In genomic region chr1:162130308-162130707, GRCh38 we compare ENCODE assay signal across 23 cellular contexts.
A peak's percentile ranks its signal among the peaks of the same experiment; 100 is the strongest.
DNase-seq lines count a peak whose midpoint lies in the region; ATAC-seq, FAIRE-seq and TF ChIP-seq lines count a peak whose summit lies in the region.
"Had no signal": no experiment of that assay in that cellular context is flagged by ENCODE, and none has a peak within 500 bp of the region (broad histone marks: within the 10 kb centered on the region; RNA-seq: fewer than 3 reads in every experiment).

No MANE protein-coding gene starts in this region.

- H3K18ac ChIP-seq in neuronal stem cell (ENCODE audit: low read length) = no peak overlapping the region

- ATAC-seq in left ventricle myocardium superior = peak; percentile 64
- ATAC-seq in right cardiac atrium = no peak
- no peak for ATAC-seq in Panc1
- no peak for ATAC-seq in HepG2
- ATAC-seq in HG02870 (IDR thresholded peaks at IDR 0.05; ENCODE audit: unreplicated experiment) = no peak

- CTCF ChIA-PET in Panc1 (lab: Charles Lee) = no interaction called here
- CTCF ChIA-PET in HepG2 (lab: Yijun Ruan, JAX; ENCODE audit: low intra/inter-chr PET ratio, low total read pairs) = no interaction called here

- H3K79me1 ChIP-seq in neuronal stem cell (ENCODE audit: low read depth, low read length) = no peaks in the 10 kb centered on the region

- no peak overlapping the region for H2BK120ac ChIP-seq in neuronal stem cell (ENCODE audit: low read depth, low read length)

- H2BK12ac ChIP-seq in neuronal stem cell (ENCODE audit: low read length) = no peak overlapping the region

- H3K14ac ChIP-seq in neuronal stem cell (ENCODE audit: low read length) = no peak overlapping the region

- TF ChIP-seq RAD21 in HepG2 (CRISPR knock-in tag; IDR thresholded peaks at IDR 0.05) = no peak

- BruUV-seq in Panc1 (replicated peaks; lab: Mats Ljungman, UMichigan) (no TSS peak), HepG2 (replicated peaks; lab: Mats Ljungman, UMichigan) (no TSS peak)

- H3K27me3 ChIP-seq in right cardiac atrium (ENCODE audit: control insufficient read depth, insufficient read depth) = no peaks in the 10 kb centered on the region
- H3K27me3 ChIP-seq in Panc1 (ENCODE audit: control insufficient read depth, insufficient read depth, low read length) = no peaks in the 10 kb centered on the region
- no peaks in the 10 kb centered on the region for H3K27me3 ChIP-seq in HepG2 (ENCODE audit: control insufficient read depth in 1 of 2, insufficient read depth in 2 of 2, low read length in 2 of 2)
- H3K27me3 ChIP-seq in neuronal stem cell (ENCODE audit: control insufficient read depth in 3 of 3, insufficient read depth in 3 of 3, low read depth in 1 of 3, low read length in 3 of 3) = no peaks in the 10 kb centered on the region
- H3K27me3 ChIP-seq: BE2C; BLaER1 treated with 17β-estradiol and CSF1 and Interleukin-3, amounts not matched to agents 10 nM and 100 nM had no signal

- intact Hi-C loops in left ventricle myocardium superior (cut with micrococcal nuclease) = no loop called here
- intact Hi-C loops in right cardiac atrium (cut with DNase I) = no loop called here
- intact Hi-C loops in Panc1 (cut with micrococcal nuclease; ENCODE audit: unreplicated experiment) = loop anchor here (5.0 kb wide), 1 partner anchor 58 kb away; no protein-coding TSS in a partner anchor
- intact Hi-C loops in HepG2 (cut with micrococcal nuclease; ENCODE audit: unreplicated experiment) = loop anchor here (5.0 kb wide), 2 partner anchors 67 to 107 kb away; no protein-coding TSS in a partner anchor

- H3K36me3 ChIP-seq in Panc1 (ENCODE audit: control insufficient read depth, insufficient read depth, low read length) (no peaks in the 10 kb centered on the region), HepG2 (replicated peaks in 1 of 2; ENCODE audit: control insufficient read depth in 1 of 2, insufficient read depth in 2 of 2, low read length in 2 of 2) (no peaks in the 10 kb centered on the region), neuronal stem cell (replicated peaks in 1 of 2; ENCODE audit: control insufficient read depth in 2 of 2, insufficient read depth in 2 of 2, low read length in 2 of 2) (no peaks in the 10 kb centered on the region)
- H3K36me3 ChIP-seq: BE2C; BLaER1 treated with 17β-estradiol and CSF1 and Interleukin-3, amounts not matched to agents 10 nM and 100 nM had no signal

- H3K4me3 ChIP-seq in right cardiac atrium (ENCODE audit: low read length) (no peak overlapping the region), Panc1 (ENCODE audit: low read depth in 2 of 2, low read length in 2 of 2) (no peak overlapping the region), HepG2 (replicated peaks in 1 of 3; ENCODE audit: insufficient read depth in 1 of 3, low read depth in 2 of 3, low read length in 3 of 3) (no peak overlapping the region), neuronal stem cell (ENCODE audit: low read length in 2 of 2) (no peak overlapping the region)
- H3K4me3 ChIP-seq: BLaER1 treated with 17β-estradiol and CSF1 and Interleukin-3, amounts not matched to agents 10 nM and 100 nM had no signal

- H3K23ac ChIP-seq in neuronal stem cell (ENCODE audit: low read depth, low read length, poor library complexity) = no peak overlapping the region

- H3K4me2 ChIP-seq in HepG2 (ENCODE audit: low read depth, low read length) (no peak overlapping the region), neuronal stem cell (ENCODE audit: insufficient read depth, low read length, poor library complexity, severe bottlenecking) (no peak overlapping the region)
- H3K4me2 ChIP-seq: BLaER1 treated with 17β-estradiol and CSF1 and Interleukin-3, amounts not matched to agents 10 nM and 100 nM had no signal

- H3K9ac ChIP-seq in HepG2 (ENCODE audit: insufficient read depth, low read depth, low read length) (no peak overlapping the region), neuronal stem cell (ENCODE audit: low read depth, low read length, poor library complexity) (no peak overlapping the region)
- H3K9ac ChIP-seq: BLaER1 treated with 17β-estradiol and CSF1 and Interleukin-3, amounts not matched to agents 10 nM and 100 nM had no signal

- no peaks in the 10 kb centered on the region for H3K9me3 ChIP-seq in right cardiac atrium (ENCODE audit: control insufficient read depth, low read length)
- H3K9me3 ChIP-seq in Panc1 (ENCODE audit: control insufficient read depth, insufficient read depth, low read depth, low read length) = no peaks in the 10 kb centered on the region
- no peaks in the 10 kb centered on the region for H3K9me3 ChIP-seq in HepG2 (ENCODE audit: low read length)
- peaks cover 0 to 3% of the 10 kb centered on the region in 2 donors for H3K9me3 ChIP-seq in neuronal stem cell (replicated peaks in 1 of 2; ENCODE audit: control insufficient read depth in 2 of 2, insufficient read depth in 1 of 2, low read depth in 1 of 2, low read length in 2 of 2)
- H3K9me3 ChIP-seq: BE2C had no signal

- no peak for TF ChIP-seq POLR2A in HepG2 (IDR thresholded peaks at IDR 0.05; ENCODE audit: insufficient read depth in 1 of 2, low read depth in 2 of 2, low read length in 2 of 2)

- in situ Hi-C loops in Panc1 (cut with HindIII; ENCODE audit: low pct_unique_long_range_greater_than_20kb, low sequenced_read_pairs) (no loop called here), HepG2 (cut with HindIII; ENCODE audit: extremely low pct_ligation_motif_present, low pct_unique_long_range_greater_than_20kb) (no loop called here)

- TF ChIP-seq EP300 in HepG2 (IDR thresholded peaks at IDR 0.05; ENCODE audit: low read depth in 2 of 2, low read length in 2 of 2) = no peak
- TF ChIP-seq EP300 in HepG2 (CRISPR knock-in tag; IDR thresholded peaks at IDR 0.05; ENCODE audit: borderline replicate concordance) = no peak

- no peak overlapping the region for H2BK15ac ChIP-seq in neuronal stem cell (ENCODE audit: low read length)

- H3K27ac ChIP-seq in right cardiac atrium (ENCODE audit: low read length) = no peak overlapping the region
- peak overlapping the region; percentile 99 for H3K27ac ChIP-seq in Panc1 (ENCODE audit: low read length)
- peak overlapping the region; percentile 93 for H3K27ac ChIP-seq in HepG2 (ENCODE audit: extremely low read length, insufficient read depth, low read length)
- H3K27ac ChIP-seq in neuronal stem cell (replicated peaks; ENCODE audit: low read length) = no peak overlapping the region
- H3K27ac ChIP-seq: BLaER1 treated with 17β-estradiol and CSF1 and Interleukin-3, amounts not matched to agents 10 nM and 100 nM had no signal

- H4K91ac ChIP-seq in neuronal stem cell (ENCODE audit: low read depth, low read length, poor library complexity) = no peak overlapping the region

- H2AK5ac ChIP-seq in neuronal stem cell (ENCODE audit: low read depth, low read length) = no peak overlapping the region

- H3K4me1 ChIP-seq in right cardiac atrium (ENCODE audit: control insufficient read depth, insufficient read depth, low read length) = peaks cover 13% of the 10 kb centered on the region
- peaks cover 81% of the 10 kb centered on the region for H3K4me1 ChIP-seq in Panc1 (ENCODE audit: control insufficient read depth, insufficient read depth, low read length)
- peaks cover 79% of the 10 kb centered on the region for H3K4me1 ChIP-seq in HepG2 (ENCODE audit: insufficient read depth, low read length)
- H3K4me1 ChIP-seq in neuronal stem cell (ENCODE audit: control insufficient read depth in 2 of 2, insufficient read depth in 1 of 2, low read depth in 1 of 2, low read length in 2 of 2) = peaks cover 3 to 5% of the 10 kb centered on the region in 2 donors

- FAIRE-seq in HepG2 (lab: Jason Lieb, UNC) = no peak
- FAIRE-seq: A204.1, GM12891, GM18507, H1 had no signal

- H3K4ac ChIP-seq in neuronal stem cell (ENCODE audit: low read length) = no peak overlapping the region

- H3K79me2 ChIP-seq in HepG2 (ENCODE audit: insufficient read depth, low read length) = peaks cover 58% of the 10 kb centered on the region

- no peaks in the 10 kb centered on the region for H4K20me1 ChIP-seq in HepG2 (ENCODE audit: insufficient read depth, low read length)
- H4K20me1 ChIP-seq: BLaER1 treated with 17β-estradiol and CSF1 and Interleukin-3, amounts not matched to agents 10 nM and 100 nM had no signal

- no peak overlapping the region for H2AFZ ChIP-seq in HepG2 (ENCODE audit: low read length)
- H2AFZ ChIP-seq in neuronal stem cell (ENCODE audit: low read length) = no peak overlapping the region

- 97% methylated on average over 2 of the region's 2 CpGs for WGBS in right cardiac atrium
- 95% methylated on average over 2 of the region's 2 CpGs for WGBS in HepG2 (ENCODE audit: low lambda C conversion rate)
- WGBS in neuronal stem cell (ENCODE audit: extremely low coverage in 2 of 2, insufficient read length in 2 of 2, insufficient replicate concordance in 1 of 2), 2 donors = no CpG with 5 or more reads among the region's 2 CpGs

- DNase-seq in left ventricle myocardium superior = no peak
- DNase-seq in right cardiac atrium = no peak
- DNase-seq in Panc1 (ENCODE audit: low read depth, low spot score) = no peak
- DNase-seq in HepG2 (ENCODE audit: low spot score) = no peak
- no peak for DNase-seq in neuronal stem cell (ENCODE audit: low spot score)
- DNase-seq in 8988T = no peak
- DNase-seq: ACHN; AML-193; BE2C; CD4-positive, alpha-beta T cell; CD8-positive, alpha-beta memory T cell; DMS 273 treated with DMSO at 0.1 percent for 48 hours; DMS79; EL; GF-D8; H7; HCEC 1CT had no signal

- H4K8ac ChIP-seq in neuronal stem cell (ENCODE audit: low read depth, low read length) = no peak overlapping the region

- POLR2A ChIA-PET in Panc1 (lab: Charles Lee) = no interaction called here
- POLR2A ChIA-PET in HepG2 (lab: Yijun Ruan, JAX) = no interaction called here

- no peak overlapping the region for H2BK5ac ChIP-seq in neuronal stem cell (ENCODE audit: low read length)

- TF ChIP-seq CTCF in Panc1 (IDR thresholded peaks at IDR 0.05) = no peak
- no peak for TF ChIP-seq CTCF in HepG2 (CRISPR knock-in tag; IDR thresholded peaks at IDR 0.05)

TF ChIP-seq in HepG2, 621 proteins besides CTCF, POLR2A, EP300 and RAD21:
- TF ChIP-seq ZNF138 (CRISPR knock-in tag; IDR thresholded peaks at IDR 0.05; ENCODE audit: low read depth) = no peak
- 0 out of 2 replicates have a peak, but pooled peaks have one; percentile 17 for TF ChIP-seq ZMYM3 (CRISPR knock-in tag; IDR thresholded peaks at IDR 0.05)
TF ChIP-seq in HepG2: peak in this region for 1.

Comparison
In these comparisons a context has a peak if more than half of its experiments do, and no peak if none do; other contexts are left out.
1. H3K27ac ChIP-seq: peak in Panc1 (single experiment) and HepG2 (single experiment); none in right cardiac atrium (single experiment) and neuronal stem cell (single experiment).
2. intact Hi-C loops: an anchor here in Panc1 (5.0 kb wide) and HepG2 (5.0 kb wide); none called in left ventricle myocardium superior and right cardiac atrium.